In genomic region chr3:49119036-49119435, GRCh38 we compare ENCODE assay signal across 10 cellular contexts. TPM values are rescaled to one million over a fixed set of nuclear protein-coding genes. Genes with fewer than 3 reads are reported as not detected.
DNase-seq lines count a peak whose midpoint lies in the region; ATAC-seq and TF ChIP-seq lines count a peak whose summit lies in the region.
"Had no signal": no experiment of that assay in that cellular context is flagged by ENCODE, and none has a peak within 500 bp of the region (broad histone marks: within the 10 kb centered on the region; RNA-seq: fewer than 3 reads in every experiment).

No MANE protein-coding gene starts in this region.

- peak overlapping the region; percentile 99 for H3K4me2 ChIP-seq in HCT116 (ENCODE audit: low read length)

- peak overlapping the region; percentile 100 for H3K27ac ChIP-seq in HCT116 (ENCODE audit: low read depth, low read length)
- H3K27ac ChIP-seq in SK-N-MC, result no peak overlapping the region

- no TSS peak for BruUV-seq in HCT116 (replicated peaks; lab: Mats Ljungman, UMichigan)

- H3K9me2 ChIP-seq in HCT116 (ENCODE audit: insufficient read depth), result no peaks in the 10 kb centered on the region

- POLR2A ChIA-PET in HCT116 (lab: Charles Lee), result interaction anchor here (0.6 kb wide), 1 partner anchor 9 kb away, joined by 4 read pairs; no protein-coding TSS in a partner anchor

- RAD21 ChIA-PET in HCT116 (lab: Charles Lee; ENCODE audit: low non-redundant PET in 1 of 2, low total read pairs in 2 of 2, uncharacterized antibody in 2 of 2, unreplicated experiment in 2 of 2), result no interaction called here

- H2AFZ ChIP-seq in HCT116 (ENCODE audit: low read depth, low read length, poor library complexity, severe bottlenecking), result no peak overlapping the region

- intact Hi-C loops in HCT116 (cut with micrococcal nuclease), result no loop called here

- H3K79me2 ChIP-seq in HCT116 (ENCODE audit: insufficient read depth, low read length), result peaks cover 21% of the 10 kb centered on the region

- DNase-seq in HCT116 (ENCODE audit: low read depth, low spot score), result no peak
- DNase-seq in SK-N-MC (ENCODE audit: low read depth, low spot score), result no peak
- DNase-seq in epithelial cell of proximal tubule (ENCODE audit: low read depth), result no peak
- DNase-seq in retinal pigment epithelial cell (ENCODE audit: low read depth), result no peak
- no peak for DNase-seq in NCI-H146 (lab: John Stamatoyannopoulos, UW)
- no peak for DNase-seq in stimulated activated CD4-positive, alpha-beta T cell treated with anti-CD3 and anti-CD28 coated beads, Interleukin-15, amount 100 ng/mL, for 24 hours
- DNase-seq in kidney glomerular epithelial cell (lab: John Stamatoyannopoulos, UW), result no peak

- no peak for TF ChIP-seq RAD21 in HCT116 (IDR thresholded peaks at IDR 0.05; ENCODE audit: low read depth)

- TF ChIP-seq CTCF in HCT116 (IDR thresholded peaks at IDR 0.05 in 2 of 3, conservative IDR thresholded peaks at IDR 0.05 in 1 of 3; ENCODE audit: borderline replicate concordance in 1 of 3, insufficient read depth in 1 of 3, low read depth in 2 of 3, low read length in 2 of 3), result no peak
- no peak for TF ChIP-seq CTCF in epithelial cell of proximal tubule (conservative IDR thresholded peaks at IDR 0.05; ENCODE audit: low read depth, low read length)
- no peak for TF ChIP-seq CTCF in retinal pigment epithelial cell (conservative IDR thresholded peaks at IDR 0.05; ENCODE audit: low read depth, low read length)

- H3K9ac ChIP-seq in HCT116 (ENCODE audit: low read length) (peak overlapping the region; percentile 96; the same call in 1 of the 2 replicates), SK-N-MC (ENCODE audit: insufficient read length) (peak overlapping the region; percentile 89)

- peak overlapping the region in 1 of 2 experiments; percentile 77; a peak in 3 of 4 replicates for H3K4me3 ChIP-seq in HCT116 (replicated peaks in 1 of 2; ENCODE audit: low read depth in 1 of 2, low read length in 2 of 2)
- peak overlapping the region; percentile 78; the same call in 1 of the 2 replicates for H3K4me3 ChIP-seq in SK-N-MC
- peak overlapping the region; percentile 90 for H3K4me3 ChIP-seq in epithelial cell of proximal tubule (ENCODE audit: low read depth, low read length)
- H3K4me3 ChIP-seq in retinal pigment epithelial cell (ENCODE audit: low read length), result peak overlapping the region; percentile 86

- CTCF ChIA-PET in HCT116 (lab: Charles Lee), result no interaction called here

- H3K9me3 ChIP-seq in HCT116 (ENCODE audit: control insufficient read depth in 1 of 2, insufficient read depth in 1 of 2, low read depth in 1 of 2, low read length in 2 of 2), result no peaks in the 10 kb centered on the region
- no peaks in the 10 kb centered on the region for H3K9me3 ChIP-seq in SK-N-MC (ENCODE audit: low read depth, low read length)
- H3K9me3 ChIP-seq: tibial nerve had no signal

- no peaks in the 10 kb centered on the region for H3K27me3 ChIP-seq in HCT116 (ENCODE audit: insufficient read depth, low read length)
- H3K27me3 ChIP-seq: tibial nerve had no signal

- H3K36me3 ChIP-seq in HCT116 (ENCODE audit: control insufficient read depth in 1 of 2, insufficient read depth in 2 of 2, low read length in 2 of 2) (peaks cover 38 to 43% of the 10 kb centered on the region in 2 experiments), SK-N-MC (ENCODE audit: insufficient read depth, low read length) (peaks cover 23% of the 10 kb centered on the region; the same call in 1 of the 2 replicates)

- ATAC-seq in HCT116 (no peak), HG03571 (IDR thresholded peaks at IDR 0.05; ENCODE audit: unreplicated experiment) (no peak)
- ATAC-seq: Panc1 had no signal

- peaks cover 7 to 14% of the 10 kb centered on the region in 2 experiments for H3K4me1 ChIP-seq in HCT116 (ENCODE audit: control insufficient read depth in 1 of 2, insufficient read depth in 2 of 2, low read length in 2 of 2)

- no peak for TF ChIP-seq POLR2A in HCT116 (IDR thresholded peaks at IDR 0.05; ENCODE audit: borderline replicate concordance, extremely low read depth, insufficient read depth, insufficient read length)

- no peaks in the 10 kb centered on the region for H4K20me1 ChIP-seq in HCT116 (ENCODE audit: insufficient read depth)

TF ChIP-seq in HCT116, 20 proteins besides CTCF, POLR2A, EP300 and RAD21:
- TF ChIP-seq SRF (IDR thresholded peaks at IDR 0.05; ENCODE audit: low read depth), result no peak
- TF ChIP-seq REST (IDR thresholded peaks at IDR 0.05; ENCODE audit: low read depth), result no peak
- no peak for TF ChIP-seq EGR1 (IDR thresholded peaks at IDR 0.05; ENCODE audit: low read depth)
- no peak for TF ChIP-seq SIN3A (IDR thresholded peaks at IDR 0.05; ENCODE audit: low read depth)
- TF ChIP-seq JUND (IDR thresholded peaks at IDR 0.05), result no peak
- TF ChIP-seq ZBTB33 (IDR thresholded peaks at IDR 0.05; ENCODE audit: extremely low read depth, insufficient replicate concordance, low read length), result no peak
- no peak for TF ChIP-seq MAX (IDR thresholded peaks at IDR 0.05)
- no peak for TF ChIP-seq EZH2 (IDR thresholded peaks at IDR 0.05)
- TF ChIP-seq YY1 (IDR thresholded peaks at IDR 0.05; ENCODE audit: extremely low read depth, insufficient replicate concordance, low read depth, low read length), result no peak
- no peak for TF ChIP-seq TCF7L2 (IDR thresholded peaks at IDR 0.05; ENCODE audit: borderline replicate concordance, extremely low read depth, insufficient read depth, insufficient read length)
- TF ChIP-seq ZNF274 (IDR thresholded peaks at IDR 0.05; ENCODE audit: low read depth, low read length), result no peak
- TF ChIP-seq CBX3 (IDR thresholded peaks at IDR 0.05; ENCODE audit: low read depth), result no peak
- TF ChIP-seq POLR2AphosphoS5 (IDR thresholded peaks at IDR 0.05; ENCODE audit: low read depth, low read length), result no peak
- no peak for TF ChIP-seq FOSL1 (IDR thresholded peaks at IDR 0.05; ENCODE audit: low read depth)

RNA-seq across cellular contexts. Expression of gene USP19, which starts 1.6 kb away (rescaled TPM):
- total RNA-seq in HCT116 (2021; ENCODE audit: unreplicated experiment), result 92.8 TPM
- polyA plus RNA-seq in HCT116 (2012), result 58.3 and 75.2 TPM in 2 replicates
- 34.7 and 35.9 TPM in 2 replicates for total RNA-seq in epithelial cell of proximal tubule

RNA-seq across cellular contexts. Expression of gene LAMB2, which starts 13.8 kb away (rescaled TPM):
- total RNA-seq in HCT116 (2021; ENCODE audit: unreplicated experiment) (213 TPM), epithelial cell of proximal tubule (116 and 232 TPM in 2 replicates)
- polyA plus RNA-seq in HCT116 (2012), result 277 and 293 TPM in 2 replicates

RNA-seq across cellular contexts. Expression of gene QARS1, which starts 14.5 kb away (rescaled TPM):
- total RNA-seq in HCT116 (2021; ENCODE audit: unreplicated experiment) (346 TPM), epithelial cell of proximal tubule (299 and 306 TPM in 2 replicates)
- 451 and 469 TPM in 2 replicates for polyA plus RNA-seq in HCT116 (2012)

RNA-seq across cellular contexts. Expression of gene QRICH1, which starts 25.2 kb away (rescaled TPM):
- 105 TPM for total RNA-seq in HCT116 (2021; ENCODE audit: unreplicated experiment)
- polyA plus RNA-seq in HCT116 (2012), result 50.7 and 57.0 TPM in 2 replicates
- 53.6 and 103 TPM in 2 replicates for total RNA-seq in epithelial cell of proximal tubule

RNA-seq across cellular contexts. Expression of gene CCDC71, which starts 47.1 kb away (rescaled TPM):
- total RNA-seq in HCT116 (2021; ENCODE audit: unreplicated experiment) (32.8 TPM), epithelial cell of proximal tubule (33.4 and 44.4 TPM in 2 replicates)
- 19.7 and 24.3 TPM in 2 replicates for polyA plus RNA-seq in HCT116 (2012)
